22 cellular contexts compared by ENCODE assay signal in the genomic region with DNA sequence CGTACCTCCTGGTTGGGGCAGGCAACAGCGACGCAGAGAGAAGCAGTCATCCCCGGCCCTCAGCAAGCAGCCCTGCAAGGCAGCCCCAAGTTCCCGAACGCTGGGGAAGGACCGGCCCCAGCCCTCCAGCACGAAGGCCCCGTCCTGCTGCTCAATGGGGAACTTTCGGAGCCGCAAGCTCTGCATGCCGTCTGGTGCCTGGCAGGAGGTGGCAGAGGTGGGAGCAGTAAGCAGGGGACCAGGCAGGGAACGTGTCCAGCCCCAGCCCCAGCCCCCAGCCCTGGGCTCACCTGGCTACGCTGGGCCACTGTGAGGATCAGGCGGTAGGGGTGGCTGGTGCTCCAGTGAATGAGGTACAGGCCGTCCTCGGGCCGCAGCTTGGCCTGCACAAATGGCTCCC. TPM values are rescaled to one million over a fixed set of nuclear protein-coding genes. Genes with fewer than 3 reads are reported as not detected.
A peak's percentile ranks its signal among the peaks of the same experiment; 100 is the strongest.
DNase-seq lines count a peak whose midpoint lies in the region; ATAC-seq and TF ChIP-seq lines count a peak whose summit lies in the region.
"Had no signal": no experiment of that assay in that cellular context is flagged by ENCODE, and none has a peak within 500 bp of the region (broad histone marks: within the 10 kb centered on the region; RNA-seq: fewer than 3 reads in every experiment).

No MANE protein-coding gene starts in this region.

- H3K23ac ChIP-seq in H9 (ENCODE audit: insufficient read length, low read depth, low read length), result no peak overlapping the region

- no peak overlapping the region for H4K8ac ChIP-seq in H9 (replicated peaks; ENCODE audit: insufficient read length, low read depth, low read length)

- ATAC-seq in GM18861 (IDR thresholded peaks at IDR 0.05; ENCODE audit: unreplicated experiment), result no peak
- ATAC-seq: PC-3 had no signal

- no peak overlapping the region for H3K9ac ChIP-seq in H9 (ENCODE audit: extremely low read depth, insufficient read length, low read length)
- H3K9ac ChIP-seq: KMS-11, SK-N-SH had no signal

- H3K14ac ChIP-seq in H9 (ENCODE audit: insufficient read depth, low read length), result no peak overlapping the region

- H2AFZ ChIP-seq in H9 (ENCODE audit: low read length) (no peak overlapping the region), osteoblast (ENCODE audit: low read length) (no peak overlapping the region)

- no peak overlapping the region for H2BK20ac ChIP-seq in H9 (ENCODE audit: low read depth, low read length, poor library complexity, severe bottlenecking)

- no peak overlapping the region for H3T11ph ChIP-seq in H9 (ENCODE audit: low read length)

- H3K4me3 ChIP-seq in osteoblast (ENCODE audit: insufficient read depth, low read length), result no peak overlapping the region

- peak overlapping the region in 2 of 3 experiments; percentile 23 to 72; a peak in 1 of 7 replicates for H3K27ac Mint-ChIP-seq in H9
- H3K27ac Mint-ChIP-seq: CD8-positive, alpha-beta memory T cell had no signal

- H3K27me3 Mint-ChIP-seq in H9 (ENCODE audit: low read depth), result no peaks in the 10 kb centered on the region; the same call in 1 of the 2 replicates
- H3K27me3 Mint-ChIP-seq: CD8-positive, alpha-beta memory T cell had no signal

- no CpG with 5 or more reads among the region's 18 CpGs for WGBS in H9 (ENCODE audit: extremely low coverage, insufficient read length, low lambda C conversion rate)

- H4K91ac ChIP-seq in H9 (ENCODE audit: insufficient read length, low read depth, low read length), result no peak overlapping the region

- H4K5ac ChIP-seq in H9 (ENCODE audit: insufficient read length, low read depth, low read length), result no peak overlapping the region

- no peak overlapping the region for H2BK120ac ChIP-seq in H9 (ENCODE audit: low read depth, low read length, poor library complexity, severe bottlenecking)

- no peaks in the 10 kb centered on the region for H3K23me2 ChIP-seq in H9 (ENCODE audit: insufficient read length, low read depth, low read length, poor library complexity, severe bottlenecking)

- H3K36me3 Mint-ChIP-seq in H9 (ENCODE audit: insufficient read depth in 1 of 3, low read depth in 3 of 3), result peaks cover 7 to 53% (median 40%) of the 10 kb centered on the region in 3 experiments; a peak in 6 of 7 replicates

- no peaks in the 10 kb centered on the region for H3K9me3 ChIP-seq in H9 (ENCODE audit: control insufficient read depth, low read depth, low read length)
- no peaks in the 10 kb centered on the region for H3K9me3 ChIP-seq in osteoblast (ENCODE audit: low read depth, low read length)
- H3K9me3 ChIP-seq: BE2C, SK-N-SH had no signal

- no peak overlapping the region for H3K18ac ChIP-seq in H9 (ENCODE audit: insufficient read length, low read depth, low read length)

- no peaks in the 10 kb centered on the region for H3K4me1 ChIP-seq in H9 (ENCODE audit: insufficient read depth, low read length)
- H3K4me1 ChIP-seq in osteoblast (ENCODE audit: insufficient read depth, low read length), result no peaks in the 10 kb centered on the region
- H3K4me1 ChIP-seq: BE2C had no signal

- no peak overlapping the region for H3K4me3 Mint-ChIP-seq in H9
- H3K4me3 Mint-ChIP-seq: CD8-positive, alpha-beta memory T cell had no signal

- no peaks in the 10 kb centered on the region for H3K79me2 ChIP-seq in H9 (ENCODE audit: insufficient read depth, low read length)
- H3K79me2 ChIP-seq in osteoblast (ENCODE audit: insufficient read depth, low read length), result no peaks in the 10 kb centered on the region

- H4K20me1 ChIP-seq in H9 (ENCODE audit: control insufficient read depth, insufficient read depth, insufficient read length), result no peaks in the 10 kb centered on the region
- H4K20me1 ChIP-seq in osteoblast (ENCODE audit: insufficient read depth, low read length), result peaks cover 6% of the 10 kb centered on the region

- no peaks in the 10 kb centered on the region for H3K79me1 ChIP-seq in H9 (ENCODE audit: insufficient read depth, low read depth, low read length, poor library complexity, severe bottlenecking)

- H3K27ac ChIP-seq in H9 (ENCODE audit: insufficient read length, low read depth, low read length) (no peak overlapping the region), osteoblast (ENCODE audit: low read depth, low read length) (no peak overlapping the region)
- H3K27ac ChIP-seq: KMS-11 had no signal

- H3K56ac ChIP-seq in H9 (ENCODE audit: insufficient read length, low read depth, low read length), result no peak overlapping the region

- no peaks in the 10 kb centered on the region for H3K27me3 ChIP-seq in H9 (ENCODE audit: insufficient read depth, low read length)
- no peaks in the 10 kb centered on the region for H3K27me3 ChIP-seq in osteoblast (ENCODE audit: insufficient read depth, low read length)
- H3K27me3 ChIP-seq: BE2C had no signal

- H2BK15ac ChIP-seq in H9 (ENCODE audit: low read depth, low read length), result no peak overlapping the region

- no peak overlapping the region for H2BK12ac ChIP-seq in H9 (ENCODE audit: insufficient read length, low read depth, low read length)

- no peak overlapping the region for H2AK5ac ChIP-seq in H9 (ENCODE audit: insufficient read length, low read length)

- H3K9me3 Mint-ChIP-seq in H9, result no peaks in the 10 kb centered on the region
- H3K9me3 Mint-ChIP-seq: CD14-positive monocyte; CD8-positive, alpha-beta memory T cell had no signal

- DNase-seq in H9 (no peak), osteoblast (ENCODE audit: insufficient read length, low spot score, missing footprints) (peak; percentile 74), DMS 273 treated with DMSO at 0.1 percent for 48 hours (lab: John Stamatoyannopoulos, UW) (no peak)
- DNase-seq: BE2C; CD8-positive, alpha-beta memory T cell; DMS79 treated with DMSO at 0.1 percent for 48 hours; GF-D8; MM.1S; NCI-H1048; NCI-H1417; NCI-H1694; NCI-H2029 treated with DMSO at 0.1 percent for 48 hours; NCI-H446 treated with DMSO at 0.1 percent for 48 hours; NCI-H526; NCI-H82; NK-92 treated with Interleukin-12 subunit alpha and Interleukin-12 subunit beta, amount 100 ng/mL, for 24 hours; PC-3; SW 1271 had no signal

- no peaks in the 10 kb centered on the region for H3K4me1 Mint-ChIP-seq in H9
- H3K4me1 Mint-ChIP-seq: CD14-positive monocyte; CD8-positive, alpha-beta memory T cell had no signal

- H3K4ac ChIP-seq in H9 (ENCODE audit: low read depth, low read length), result no peak overlapping the region

- peaks cover 40% of the 10 kb centered on the region for H3K36me3 ChIP-seq in osteoblast (ENCODE audit: insufficient read depth, low read length)

- no peak overlapping the region for H2BK5ac ChIP-seq in H9 (ENCODE audit: insufficient read length, low read length)

- TF ChIP-seq CTCF in H9 (conservative IDR thresholded peaks at IDR 0.05) (no peak), osteoblast (IDR thresholded peaks at IDR 0.05; ENCODE audit: extremely low read depth, low read depth, low read length) (no peak)

- H3K4me2 ChIP-seq in H9 (ENCODE audit: insufficient read depth, insufficient read length, low read length) (no peak overlapping the region), osteoblast (ENCODE audit: insufficient read depth, low read length) (no peak overlapping the region)
- H3K4me2 ChIP-seq: KMS-11, SK-N-SH had no signal

RNA-seq across cellular contexts. Expression of gene TYK2, which starts 18.1 kb away (rescaled TPM):
- total RNA-seq in H9 (2021), result 50.1 and 61.4 TPM in 2 replicates
- 52.5 and 72.7 TPM in 2 replicates for total RNA-seq in osteoblast

RNA-seq across cellular contexts. Expression of gene ICAM3, which starts 22.8 kb away (rescaled TPM):
- total RNA-seq in H9 (2021), result 28.3 and 29.6 TPM in 2 replicates
- total RNA-seq in osteoblast, result 3.2 and 3.6 TPM in 2 replicates

RNA-seq across cellular contexts. Expression of gene RAVER1, which starts 28.9 kb away (rescaled TPM):
- total RNA-seq in H9 (2021) (74.7 and 75.2 TPM in 2 replicates), osteoblast (8.0 TPM in 2 replicates)

RNA-seq across cellular contexts. Expression of gene CDC37, which starts 41.1 kb away (rescaled TPM):
- total RNA-seq in H9 (2021), result 155 and 164 TPM in 2 replicates
- 131 and 154 TPM in 2 replicates for total RNA-seq in osteoblast

RNA-seq across cellular contexts. Expression of gene FDX2, which starts 46.4 kb away (rescaled TPM):
- total RNA-seq in H9 (2021), result 26.8 and 27.7 TPM in 2 replicates
- 14.7 and 17.7 TPM in 2 replicates for total RNA-seq in osteoblast
